ENCODE assay signal across 8 cellular contexts in genomic region chr6:26044140-26045045, GRCh38. TPM values are rescaled to one million over a fixed set of nuclear protein-coding genes. Genes with fewer than 3 reads are reported as not detected.
DNase-seq lines count a peak whose midpoint lies in the region; ATAC-seq and FAIRE-seq lines count a peak whose summit lies in the region.

No MANE protein-coding gene starts in this region.

- peak overlapping the region; percentile 100 for H3K27ac ChIP-seq in iPS-18a (ENCODE audit: low read length)

- peaks cover 31% of the 10 kb centered on the region for H3K4me1 Mint-ChIP-seq in activated naive CD8-positive, alpha-beta T cell treated with anti-CD3 and anti-CD28 coated beads for 36 hours

- H3K4me3 Mint-ChIP-seq in activated naive CD8-positive, alpha-beta T cell treated with anti-CD3 and anti-CD28 coated beads for 36 hours = peak overlapping the region; percentile 88

- peaks cover 35% of the 10 kb centered on the region for H3K4me1 ChIP-seq in iPS-18a (ENCODE audit: control insufficient read depth, low read depth, low read length)

- H3K4me3 ChIP-seq in iPS-18a (ENCODE audit: low read length) = peak overlapping the region; percentile 87

- peaks cover 10% of the 10 kb centered on the region for H3K27me3 Mint-ChIP-seq in activated naive CD8-positive, alpha-beta T cell treated with anti-CD3 and anti-CD28 coated beads for 36 hours

- peaks cover 6% of the 10 kb centered on the region for H3K36me3 Mint-ChIP-seq in activated naive CD8-positive, alpha-beta T cell treated with anti-CD3 and anti-CD28 coated beads for 36 hours

- H3K27ac Mint-ChIP-seq in activated naive CD8-positive, alpha-beta T cell treated with anti-CD3 and anti-CD28 coated beads for 36 hours = peak overlapping the region; percentile 99

- no peak for FAIRE-seq in urothelium cell line (lab: Jason Lieb, UNC)

- no peaks in the 10 kb centered on the region for H3K9me3 Mint-ChIP-seq in activated naive CD8-positive, alpha-beta T cell treated with anti-CD3 and anti-CD28 coated beads for 36 hours

- no peaks in the 10 kb centered on the region for H3K36me3 ChIP-seq in iPS-18a (ENCODE audit: control insufficient read depth, low read depth, low read length)

- ATAC-seq in GM21619 (IDR thresholded peaks at IDR 0.05; ENCODE audit: unreplicated experiment) (peak; percentile 16), GM21381 (IDR thresholded peaks at IDR 0.05; ENCODE audit: unreplicated experiment) (no peak)

- H3K9ac ChIP-seq in iPS-18a (ENCODE audit: low read length) = peak overlapping the region; percentile 98

- H3K9me3 ChIP-seq in iPS-18a (ENCODE audit: control insufficient read depth, low read depth, low read length) = no peaks in the 10 kb centered on the region

- DNase-seq in COLO668 (lab: John Stamatoyannopoulos, UW; ENCODE audit: unreplicated experiment) (peak; percentile 69), NCI-H2029 (lab: John Stamatoyannopoulos, UW) (peak; percentile 52), urothelium cell line (ENCODE audit: low spot score) (no peak)
- DNase-seq in activated naive CD8-positive, alpha-beta T cell treated with anti-CD3 and anti-CD28 coated beads for 36 hours = peak; percentile 58
- peak; percentile 36 to 51 for DNase-seq in stimulated activated CD4-positive, alpha-beta T cell treated with anti-CD3 and anti-CD28 coated beads, Interleukin-2, amount 100 ng/mL, for 24 hours

- no peaks in the 10 kb centered on the region for H3K27me3 ChIP-seq in iPS-18a (ENCODE audit: control insufficient read depth, insufficient read depth, low read length)

RNA-seq across cellular contexts. Expression of gene HFE, which starts 42.8 kb away (rescaled TPM):
- total RNA-seq in activated naive CD8-positive, alpha-beta T cell treated with anti-CD3 and anti-CD28 coated beads for 36 hours = under 1 TPM; 0.76 to 0.80 TPM
